In the genomic region with DNA sequence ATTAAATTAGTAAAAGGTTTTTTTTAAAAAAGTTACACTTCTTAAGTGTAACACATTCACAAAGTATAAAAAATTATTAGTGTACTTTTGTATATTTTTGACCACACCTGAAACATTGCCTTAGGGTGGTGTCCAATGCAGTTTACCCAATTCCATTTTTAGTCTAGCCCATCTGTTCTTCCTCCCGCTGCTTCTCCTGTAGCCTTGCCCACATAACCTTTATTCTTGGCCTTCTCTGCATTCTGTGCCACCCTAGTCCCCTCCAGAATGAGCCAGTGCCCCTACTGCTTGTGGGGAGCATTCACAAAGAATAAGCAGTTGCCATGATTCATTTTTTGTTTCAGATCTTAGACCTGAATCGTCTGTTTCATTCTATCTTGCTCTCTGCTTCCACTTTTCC, we compare ENCODE assay signal across 30 cellular contexts.
"Had no signal": no experiment of that assay in that cellular context is flagged by ENCODE, and none has a peak within 500 bp of the region (broad histone marks: within the 10 kb centered on the region; RNA-seq: fewer than 3 reads in every experiment).

No MANE protein-coding gene starts in this region.

- DNase-seq: activated effector memory CD4-positive, alpha-beta T cell treated with anti-CD3 and anti-CD28 coated beads, Interleukin-2, amount 50 U/mL, for 16 hours; activated effector memory CD4-positive, alpha-beta T cell treated with Interleukin-2 at 50 U/mL for 16 hours; activated gamma-delta T cell; activated gamma-delta T cell treated with Interleukin-2 at 50 U/mL for 16 hours; activated naive CD4-positive, alpha-beta T cell; activated naive CD4-positive, alpha-beta T cell treated with anti-CD3 and anti-CD28 coated beads for 36 hours; activated naive CD4-positive, alpha-beta T cell treated with anti-CD3 and anti-CD28 coated beads, Interleukin-2, amount 10 ng/mL, durations not matched to agents 7 days and 5 days; activated naive CD4-positive, alpha-beta T cell treated with anti-CD3 and anti-CD28 coated beads, Interleukin-2, amount 50 U/mL, for 16 hours; activated naive CD4-positive, alpha-beta T cell treated with Interleukin-2 at 50 U/mL for 16 hours; activated naive CD8-positive, alpha-beta T cell treated with anti-CD3 and anti-CD28 coated beads for 36 hours; activated naive CD8-positive, alpha-beta T cell treated with anti-CD3 and anti-CD28 coated beads, Interleukin-2, amount 10 ng/mL, durations not matched to agents 7 days and 5 days; activated naive CD8-positive, alpha-beta T cell treated with anti-CD3 and anti-CD28 coated beads, Interleukin-2, amount 50 U/mL, for 24 hours; activated T-cell treated with anti-CD3 and anti-CD28 coated beads, Interleukin-2, amount 50 U/mL, for 1 hour; activated T-cell treated with anti-CD3 and anti-CD28 coated beads, Interleukin-2, amount 50 U/mL, for 24 hours; activated T-cell treated with anti-CD3 and anti-CD28 coated beads, Interleukin-2, amount 50 U/mL, for 4 hours; activated T-cell treated with anti-CD3 and anti-CD28 coated beads, Interleukin-2, amount 50 U/mL, for 48 hours; activated T-cell treated with anti-CD3 and anti-CD28 coated beads, Interleukin-2, amount 50 U/mL, for 72 hours; adrenal gland; amniotic stem cell; amygdala; anterior cingulate cortex; aorta; body of pancreas; brain microvascular endothelial cell; caudate nucleus; central memory CD4-positive, alpha-beta T cell; cerebellar nuclear complex had no signal

- FAIRE-seq: astrocyte, bronchial epithelial cell, colon had no signal
